In the genomic region with DNA sequence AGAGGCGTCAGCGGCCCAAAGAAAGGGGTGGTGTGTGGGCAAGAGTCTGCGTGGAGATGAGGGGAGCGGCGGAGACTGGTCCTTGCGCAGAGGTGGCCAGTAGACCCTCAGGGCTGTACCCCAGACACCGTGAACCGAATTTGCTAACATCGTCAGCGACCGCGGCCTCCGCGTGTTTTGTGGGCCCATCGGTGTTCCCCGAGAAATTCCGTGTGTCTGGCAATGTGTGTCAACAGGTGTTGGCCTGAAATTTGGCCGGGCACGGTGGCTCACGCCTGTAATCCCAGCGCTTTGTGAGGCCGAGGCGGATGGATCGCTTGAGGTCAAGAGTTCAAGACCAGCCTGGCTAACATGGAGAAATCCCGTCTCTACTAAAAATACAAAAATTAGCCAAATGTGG, we compare ENCODE assay signal across 7 cellular contexts. TPM values are rescaled to one million over a fixed set of nuclear protein-coding genes. Genes with fewer than 3 reads are reported as not detected.
A peak's percentile ranks its signal among the peaks of the same experiment; 100 is the strongest.
DNase-seq lines count a peak whose midpoint lies in the region; ATAC-seq and TF ChIP-seq lines count a peak whose summit lies in the region.
"Not testable (repeated sequence)": the region's sequence is repeated elsewhere in the genome, so short reads cannot be mapped to it uniquely, and the experiment has no call there.

No MANE protein-coding gene starts in this region.

- ATAC-seq in HCT116; central memory CD8-positive, alpha-beta T cell (replicated peaks; ENCODE audit: extremely low read depth, poor library complexity, severe bottlenecking); stimulated activated memory B cell treated with anti-CD40 and anti-IgM and Interleukin-4, amounts not matched to agents 10 μg/mL and 1 μg/mL and 100 μg/mL, for 72 hours: not testable (repeated sequence)

- H3K79me2 ChIP-seq in HCT116 (ENCODE audit: insufficient read depth, low read length); KMS-11 (ENCODE audit: insufficient read depth, low read depth); OCI-LY3 (ENCODE audit: low read length): not testable (repeated sequence)

- BruUV-seq in HCT116 (replicated peaks; lab: Mats Ljungman, UMichigan): not testable (repeated sequence)

- H3K9me2 ChIP-seq in HCT116 (ENCODE audit: insufficient read depth): not testable (repeated sequence)

- intact Hi-C loops in HCT116 (cut with micrococcal nuclease): not testable (repeated sequence)

- POLR2A ChIA-PET in HCT116 (lab: Charles Lee): not testable (repeated sequence)

- in situ Hi-C loops in Caki2 (cut with HindIII; ENCODE audit: low pct_unique_long_range_greater_than_20kb, low sequenced_read_pairs): not testable (repeated sequence)

- H3K9me3 Mint-ChIP-seq in central memory CD8-positive, alpha-beta T cell; stimulated activated memory B cell treated with anti-CD40 and anti-IgM and Interleukin-4, amounts not matched to agents 10 μg/mL and 1 μg/mL and 100 μg/mL, for 72 hours: not testable (repeated sequence)

- RAD21 ChIA-PET in HCT116 (lab: Charles Lee; ENCODE audit: low non-redundant PET in 1 of 2, low total read pairs in 2 of 2, uncharacterized antibody in 2 of 2, unreplicated experiment in 2 of 2): not testable (repeated sequence)

- not testable (repeated sequence) for H3K4me3 ChIP-seq in HCT116 (replicated peaks in 1 of 2; ENCODE audit: low read depth in 1 of 2, low read length in 2 of 2); KMS-11 (IDR thresholded peaks at IDR 0.05; ENCODE audit: insufficient read depth, low read depth, low read length); OCI-LY3 (ENCODE audit: low read length)

- H3K4me1 Mint-ChIP-seq in central memory CD8-positive, alpha-beta T cell; stimulated activated memory B cell treated with anti-CD40 and anti-IgM and Interleukin-4, amounts not matched to agents 10 μg/mL and 1 μg/mL and 100 μg/mL, for 72 hours: not testable (repeated sequence)

- H3K36me3 ChIP-seq in HCT116 (ENCODE audit: control insufficient read depth in 1 of 2, insufficient read depth in 2 of 2, low read length in 2 of 2); KMS-11 (ENCODE audit: insufficient read depth); OCI-LY3 (replicated peaks; ENCODE audit: low read depth, low read length): not testable (repeated sequence)

- not testable (repeated sequence) for TF ChIP-seq POLR2A in HCT116 (IDR thresholded peaks at IDR 0.05; ENCODE audit: borderline replicate concordance, extremely low read depth, insufficient read depth, insufficient read length)

- H2AFZ ChIP-seq in HCT116 (ENCODE audit: low read depth, low read length, poor library complexity, severe bottlenecking); KMS-11 (ENCODE audit: low read depth); OCI-LY3 (ENCODE audit: low read depth, low read length): not testable (repeated sequence)

- TF ChIP-seq RAD21 in HCT116 (IDR thresholded peaks at IDR 0.05; ENCODE audit: low read depth): not testable (repeated sequence)

- H3K4me2 ChIP-seq in HCT116 (ENCODE audit: low read length) (peak overlapping the region; percentile 41), KMS-11 (peak overlapping the region; percentile 77; the same call in 1 of the 2 replicates), OCI-LY3 (ENCODE audit: low read length) (peak overlapping the region; percentile 18; the same call in 1 of the 2 replicates)

- H3K27ac ChIP-seq in HCT116 (ENCODE audit: low read depth, low read length): peak overlapping the region; percentile 51
- not testable (repeated sequence) for H3K27ac ChIP-seq in KMS-11; OCI-LY3 (ENCODE audit: low read length)

- CTCF ChIA-PET in HCT116 (lab: Charles Lee): not testable (repeated sequence)

- H3K36me3 Mint-ChIP-seq in central memory CD8-positive, alpha-beta T cell (ENCODE audit: insufficient read depth); stimulated activated memory B cell treated with anti-CD40 and anti-IgM and Interleukin-4, amounts not matched to agents 10 μg/mL and 1 μg/mL and 100 μg/mL, for 72 hours: not testable (repeated sequence)

- not testable (repeated sequence) for H3K27me3 Mint-ChIP-seq in central memory CD8-positive, alpha-beta T cell; stimulated activated memory B cell treated with anti-CD40 and anti-IgM and Interleukin-4, amounts not matched to agents 10 μg/mL and 1 μg/mL and 100 μg/mL, for 72 hours

- H3K4me1 ChIP-seq in HCT116 (ENCODE audit: control insufficient read depth in 1 of 2, insufficient read depth in 2 of 2, low read length in 2 of 2); OCI-LY3 (ENCODE audit: low read length): not testable (repeated sequence)
- peaks cover 17% of the 10 kb centered on the region for H3K4me1 ChIP-seq in KMS-11 (ENCODE audit: low read depth, poor library complexity, severe bottlenecking)

- not testable (repeated sequence) for TF ChIP-seq CTCF in HCT116 (IDR thresholded peaks at IDR 0.05 in 2 of 3, conservative IDR thresholded peaks at IDR 0.05 in 1 of 3; ENCODE audit: borderline replicate concordance in 1 of 3, insufficient read depth in 1 of 3, low read depth in 2 of 3, low read length in 2 of 3); KMS-11 (conservative IDR thresholded peaks at IDR 0.05; ENCODE audit: low read depth, low read length); OCI-LY3 (IDR thresholded peaks at IDR 0.05; ENCODE audit: low read depth, low read length)

- H3K27ac Mint-ChIP-seq in central memory CD8-positive, alpha-beta T cell (ENCODE audit: low read depth): peak overlapping the region; percentile 64
- peak overlapping the region; percentile 40 for H3K27ac Mint-ChIP-seq in stimulated activated memory B cell treated with anti-CD40 and anti-IgM and Interleukin-4, amounts not matched to agents 10 μg/mL and 1 μg/mL and 100 μg/mL, for 72 hours

- not testable (repeated sequence) for H3K27me3 ChIP-seq in HCT116 (ENCODE audit: insufficient read depth, low read length); KMS-11 (ENCODE audit: insufficient read depth, low read depth); OCI-LY3 (ENCODE audit: low read depth, low read length)

- not testable (repeated sequence) for H3K9me3 ChIP-seq in HCT116 (ENCODE audit: control insufficient read depth in 1 of 2, insufficient read depth in 1 of 2, low read depth in 1 of 2, low read length in 2 of 2); OCI-LY3 (ENCODE audit: insufficient read depth, low read length)

- not testable (repeated sequence) for H3K4me3 Mint-ChIP-seq in central memory CD8-positive, alpha-beta T cell; stimulated activated memory B cell treated with anti-CD40 and anti-IgM and Interleukin-4, amounts not matched to agents 10 μg/mL and 1 μg/mL and 100 μg/mL, for 72 hours

- DNase-seq in A172 (ENCODE audit: low spot score): peak; percentile 2
- DNase-seq in Caki2 (ENCODE audit: low read depth): peak; percentile 23
- DNase-seq in HCT116 (ENCODE audit: low read depth, low spot score); central memory CD8-positive, alpha-beta T cell (ENCODE audit: low spot score in 2 of 2): not testable (repeated sequence)

- H4K20me1 ChIP-seq in HCT116 (ENCODE audit: insufficient read depth); KMS-11 (ENCODE audit: insufficient read depth); OCI-LY3 (ENCODE audit: insufficient read depth, low read length): not testable (repeated sequence)

- not testable (repeated sequence) for H3K9ac ChIP-seq in HCT116 (ENCODE audit: low read length); KMS-11; OCI-LY3 (ENCODE audit: low read length)

RNA-seq across cellular contexts. Expression of gene RNU1-2, which starts 33.4 kb away (rescaled TPM):
- under 0.01 and 255 TPM in 2 replicates for total RNA-seq in A172 (2014; rRNA removed; shearing (Covaris generic))
- total RNA-seq in Caki2 (2014; rRNA removed; shearing (Covaris generic); ENCODE audit: low replicate concordance): not detected in 2 replicates
- 1,685 TPM for total RNA-seq in HCT116 (2021; ENCODE audit: unreplicated experiment)
- 8.8 and 29.6 TPM in 2 replicates for polyA plus RNA-seq in HCT116 (2012)

RNA-seq across cellular contexts. Expression of gene CROCC, which starts 59.3 kb away (rescaled TPM):
- 3.4 and 5.0 TPM in 2 replicates for total RNA-seq in A172 (2014; rRNA removed; shearing (Covaris generic))
- total RNA-seq in Caki2 (2014; rRNA removed; shearing (Covaris generic); ENCODE audit: low replicate concordance): 8.0 and 15.7 TPM in 2 replicates
- total RNA-seq in HCT116 (2021; ENCODE audit: unreplicated experiment): 30.1 TPM
- polyA plus RNA-seq in HCT116 (2012): 17.8 and 19.2 TPM in 2 replicates

Comparison
In these comparisons a context has a peak if more than half of its experiments do, and no peak if none do; other contexts are left out.
1. H3K4me2 ChIP-seq: peak in every context shown above with its lines; median percentile 77 in KMS-11; 41 in HCT116; 18 in OCI-LY3.